ENCODE assay signal across 8 cellular contexts in the genomic region with DNA sequence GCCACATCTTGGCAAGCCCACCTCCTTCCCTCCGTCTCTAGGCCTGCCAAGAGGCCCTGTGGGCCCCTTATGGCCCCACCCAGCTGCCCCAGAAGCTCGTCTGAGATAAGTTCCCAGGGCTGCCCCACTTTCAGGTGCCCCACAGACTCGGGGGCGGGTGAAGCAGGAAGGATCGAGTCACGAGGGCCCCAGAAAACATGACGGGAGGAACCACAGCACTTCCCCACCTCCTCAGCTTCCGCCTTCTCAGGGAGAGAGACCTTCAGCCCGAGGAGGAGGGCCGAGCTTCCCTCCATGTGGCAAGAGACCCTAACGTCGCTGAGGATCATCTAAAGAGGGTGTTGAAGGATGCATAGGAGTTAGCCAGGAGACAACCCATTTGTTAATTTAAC. TPM values are rescaled to one million over a fixed set of nuclear protein-coding genes. Genes with fewer than 3 reads are reported as not detected.
DNase-seq lines count a peak whose midpoint lies in the region; ATAC-seq lines count a peak whose summit lies in the region.

No MANE protein-coding gene starts in this region.

- in situ Hi-C loops in G401 (cut with HindIII; ENCODE audit: low sequenced_read_pairs): no loop called here

- peak; percentile 78 for ATAC-seq in activated CD8-positive, alpha-beta memory T cell treated with anti-CD3 and anti-CD28 coated beads, Interleukin-2, amount 10 ng/mL, durations not matched to agents 7 days and 5 days
- ATAC-seq in left ventricle myocardium superior (peak; percentile 64), GM21360 (IDR thresholded peaks at IDR 0.05; ENCODE audit: unreplicated experiment) (no peak), GM18868 (IDR thresholded peaks at IDR 0.05; ENCODE audit: unreplicated experiment) (no peak)

- H3K27me3 Mint-ChIP-seq in activated CD8-positive, alpha-beta memory T cell treated with anti-CD3 and anti-CD28 coated beads, Interleukin-2, amount 10 ng/mL, durations not matched to agents 7 days and 5 days: no peaks in the 10 kb centered on the region

- peak; percentile 68 for DNase-seq in Jurkat, Clone E6-1 (ENCODE audit: low read depth, low spot score)
- peak; percentile 93 for DNase-seq in activated CD8-positive, alpha-beta memory T cell treated with anti-CD3 and anti-CD28 coated beads, Interleukin-2, amount 10 ng/mL, durations not matched to agents 7 days and 5 days
- DNase-seq in left ventricle myocardium superior (peak; percentile 64), NCI-H1694 (lab: John Stamatoyannopoulos, UW) (no peak), G401 (ENCODE audit: low spot score) (no peak)
- DNase-seq in stimulated activated CD8-positive, alpha-beta memory T cell treated with anti-CD3 and anti-CD28 coated beads, Interleukin-2, amount 100 ng/mL, for 1 hour (ENCODE audit: low read depth in 2 of 2): peak; percentile 57 to 75

- peaks cover 62% of the 10 kb centered on the region for H3K4me1 Mint-ChIP-seq in activated CD8-positive, alpha-beta memory T cell treated with anti-CD3 and anti-CD28 coated beads, Interleukin-2, amount 10 ng/mL, durations not matched to agents 7 days and 5 days

- peak overlapping the region; percentile 5 for H3K4me3 Mint-ChIP-seq in activated CD8-positive, alpha-beta memory T cell treated with anti-CD3 and anti-CD28 coated beads, Interleukin-2, amount 10 ng/mL, durations not matched to agents 7 days and 5 days

- no peaks in the 10 kb centered on the region for H3K9me3 Mint-ChIP-seq in activated CD8-positive, alpha-beta memory T cell treated with anti-CD3 and anti-CD28 coated beads, Interleukin-2, amount 10 ng/mL, durations not matched to agents 7 days and 5 days (ENCODE audit: low read depth)

- no peaks in the 10 kb centered on the region for H3K36me3 Mint-ChIP-seq in activated CD8-positive, alpha-beta memory T cell treated with anti-CD3 and anti-CD28 coated beads, Interleukin-2, amount 10 ng/mL, durations not matched to agents 7 days and 5 days

- peak overlapping the region; percentile 93 for H3K27ac Mint-ChIP-seq in activated CD8-positive, alpha-beta memory T cell treated with anti-CD3 and anti-CD28 coated beads, Interleukin-2, amount 10 ng/mL, durations not matched to agents 7 days and 5 days

- intact Hi-C loops in left ventricle myocardium superior (cut with micrococcal nuclease): no loop called here

- CTCF ChIA-PET in activated CD8-positive, alpha-beta memory T cell treated with anti-CD3 and anti-CD28 coated beads, Interleukin-2, amount 10 ng/mL, durations not matched to agents 7 days and 5 days (lab: Charles Lee): interaction anchor here (0.7 to 8.0 kb wide), 13 partner anchors 9 to 161 kb away, joined by 3 to 67 read pairs (median 3); partner anchors contain the start of gene PIK3R2

- H3K4me3 ChIP-seq in Jurkat, Clone E6-1 (ENCODE audit: low read length): peak overlapping the region; percentile 9

RNA-seq across cellular contexts. Expression of gene IL12RB1, which starts 4.5 kb away (rescaled TPM):
- not detected for polyA plus RNA-seq in Jurkat, Clone E6-1 (2012; ENCODE audit: insufficient read depth, insufficient read length)
- 10 to 100 TPM; 69.9 to 76.2 TPM for total RNA-seq in activated CD8-positive, alpha-beta memory T cell treated with anti-CD3 and anti-CD28 coated beads, Interleukin-2, amount 10 ng/mL, durations not matched to agents 7 days and 5 days
- total RNA-seq in left ventricle myocardium superior: 0.94 TPM
- not detected in 2 replicates for total RNA-seq in G401 (2014; rRNA removed; shearing (Covaris generic))

RNA-seq across cellular contexts. Expression of gene MAST3, which starts 6.4 kb away (rescaled TPM):
- 6.2 TPM for polyA plus RNA-seq in Jurkat, Clone E6-1 (2012; ENCODE audit: insufficient read depth, insufficient read length)
- 10 to 100 TPM; 25.7 to 34.1 TPM for total RNA-seq in activated CD8-positive, alpha-beta memory T cell treated with anti-CD3 and anti-CD28 coated beads, Interleukin-2, amount 10 ng/mL, durations not matched to agents 7 days and 5 days
- 5.6 TPM for total RNA-seq in left ventricle myocardium superior
- total RNA-seq in G401 (2014; rRNA removed; shearing (Covaris generic)): 1.2 and 2.6 TPM in 2 replicates

Comparison
In these comparisons a context has a peak if more than half of its experiments do, and no peak if none do; other contexts are left out.
1. DNase-seq: peak in Jurkat, Clone E6-1 (single experiment), activated CD8-positive, alpha-beta memory T cell treated with anti-CD3 and anti-CD28 coated beads, Interleukin-2, amount 10 ng/mL, durations not matched to agents 7 days and 5 days (single experiment), left ventricle myocardium superior (single experiment) and stimulated activated CD8-positive, alpha-beta memory T cell treated with anti-CD3 and anti-CD28 coated beads, Interleukin-2, amount 100 ng/mL, for 1 hour (2 of 2); none in NCI-H1694 (single experiment) and G401 (single experiment).
2. ATAC-seq: peak in activated CD8-positive, alpha-beta memory T cell treated with anti-CD3 and anti-CD28 coated beads, Interleukin-2, amount 10 ng/mL, durations not matched to agents 7 days and 5 days (single experiment) and left ventricle myocardium superior (single experiment); none in GM21360 (single experiment) and GM18868 (single experiment).
3. RNA of gene IL12RB1, which starts 4.5 kb away (total RNA-seq): 69.9 to 76.2 TPM in activated CD8-positive, alpha-beta memory T cell treated with anti-CD3 and anti-CD28 coated beads, Interleukin-2, amount 10 ng/mL, durations not matched to agents 7 days and 5 days; 0.94 TPM in left ventricle myocardium superior (single experiment) and not detected in G401; every median in the first group is over 10 times any median in the second.